ENCODE assay signal across 25 cellular contexts in the genomic region with DNA sequence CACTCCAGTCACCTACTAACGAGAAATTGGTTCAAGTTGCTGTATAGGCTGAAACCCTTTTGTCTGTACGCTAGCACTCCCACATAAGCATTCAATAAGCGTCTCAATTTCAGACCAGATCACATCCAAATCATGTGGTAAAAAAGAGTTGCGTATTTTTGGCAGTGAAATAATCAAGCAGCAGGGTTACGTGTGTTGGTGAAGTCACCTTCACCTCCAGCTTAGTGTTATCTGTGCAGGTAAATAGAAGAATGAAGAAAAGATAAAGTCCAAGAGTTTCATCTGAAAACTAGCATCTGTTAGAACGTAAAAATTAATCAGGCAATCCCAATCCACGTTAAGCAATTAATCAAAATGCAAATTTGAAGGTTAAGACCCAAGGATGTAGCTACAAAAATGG.
"Had no signal": no experiment of that assay in that cellular context is flagged by ENCODE, and none has a peak within 500 bp of the region (broad histone marks: within the 10 kb centered on the region; RNA-seq: fewer than 3 reads in every experiment).

No MANE protein-coding gene starts in this region.

- H3K27ac ChIP-seq: coronary artery, dorsolateral prefrontal cortex, heart left ventricle, left lung, lower lobe of right lung, psoas muscle, right lobe of liver, suprapubic skin, thyroid gland had no signal

- H3K9me3 Mint-ChIP-seq: naive B cell; nephron progenitor cell; stimulated activated effector memory CD8-positive, alpha-beta T cell treated with anti-CD3 and anti-CD28 coated beads, Interleukin-12 subunit alpha, Interleukin-12 subunit beta, amount 100 ng/mL, for 72 hours; type B pancreatic cell had no signal

- ATAC-seq: esophagus mucosa; heart left ventricle; left lung; lower lobe of right lung; psoas muscle; stimulated activated effector memory CD8-positive, alpha-beta T cell treated with anti-CD3 and anti-CD28 coated beads, Interleukin-12 subunit alpha, Interleukin-12 subunit beta, amount 100 ng/mL, for 72 hours; stimulated activated naive CD8-positive, alpha-beta T cell treated with anti-CD3 and anti-CD28 coated beads, Interleukin-15, Interleukin-2, amounts not matched to agents 100 U/mL and 50 U/mL, for 24 hours had no signal

- H3K9me3 ChIP-seq: heart left ventricle, left lung, lower lobe of right lung, psoas muscle, right lobe of liver, suprapubic skin, thyroid gland had no signal

- H3K27me3 Mint-ChIP-seq: naive B cell, type B pancreatic cell had no signal

- H3K27me3 ChIP-seq: dorsolateral prefrontal cortex, heart left ventricle, left lung, right lobe of liver, suprapubic skin, thyroid gland had no signal

- H3K4me3 Mint-ChIP-seq: naive B cell; nephron progenitor cell; stimulated activated effector memory CD8-positive, alpha-beta T cell treated with anti-CD3 and anti-CD28 coated beads, Interleukin-12 subunit alpha, Interleukin-12 subunit beta, amount 100 ng/mL, for 72 hours; type B pancreatic cell had no signal

- H3K4me3 ChIP-seq: coronary artery, dorsolateral prefrontal cortex, heart left ventricle, left lung, lower lobe of right lung, psoas muscle, right lobe of liver, suprapubic skin, thyroid gland had no signal

- FAIRE-seq: endometrium, frontal cortex, urothelium cell line had no signal

- DNase-seq: dorsolateral prefrontal cortex; effector CD8-positive, alpha-beta T cell; heart left ventricle; hippocampal formation; islet precursor cell; left lung; lower lobe of right lung; mesenchymal stem cell; naive B cell; nephron progenitor cell; psoas muscle; retina; right lobe of liver; stimulated activated CD4-positive, alpha-beta T cell treated with anti-CD3 and anti-CD28 coated beads, Interleukin-4, amount 100 ng/mL, for 1 hour; stimulated activated CD8-positive, alpha-beta memory T cell treated with anti-CD3 and anti-CD28 coated beads, Interleukin-4, amount 100 ng/mL, for 48 hours; stimulated activated naive CD8-positive, alpha-beta T cell treated with anti-CD3 and anti-CD28 coated beads, Interleukin-15, Interleukin-2, amounts not matched to agents 100 U/mL and 50 U/mL, for 24 hours; thyroid gland had no signal

- H3K4me1 ChIP-seq: psoas muscle, suprapubic skin, thyroid gland had no signal

- H3K27ac Mint-ChIP-seq: stimulated activated effector memory CD8-positive, alpha-beta T cell treated with anti-CD3 and anti-CD28 coated beads, Interleukin-12 subunit alpha, Interleukin-12 subunit beta, amount 100 ng/mL, for 72 hours; type B pancreatic cell had no signal
